In genomic region chr11:71458146-71459070, GRCh38 we compare ENCODE assay signal across 20 cellular contexts. TPM values are rescaled to one million over a fixed set of nuclear protein-coding genes. Genes with fewer than 3 reads are reported as not detected.
DNase-seq lines count a peak whose midpoint lies in the region; ATAC-seq, FAIRE-seq and TF ChIP-seq lines count a peak whose summit lies in the region.
"Had no signal": no experiment of that assay in that cellular context is flagged by ENCODE, and none has a peak within 500 bp of the region (broad histone marks: within the 10 kb centered on the region; RNA-seq: fewer than 3 reads in every experiment).

No MANE protein-coding gene starts in this region.

- FAIRE-seq in bronchial epithelial cell (lab: Jason Lieb, UNC) = peak; percentile 32
- no peak for FAIRE-seq in kidney (lab: Jason Lieb, UNC)
- FAIRE-seq: GM12878 had no signal

- ATAC-seq in stimulated activated naive CD8-positive, alpha-beta T cell treated with anti-CD3 and anti-CD28 coated beads, Interleukin-15, amount 100 ng/mL, for 72 hours = no peak
- ATAC-seq in stimulated activated naive CD8-positive, alpha-beta T cell treated with anti-CD3 and anti-CD28 coated beads, Interleukin-15, Interleukin-2, amounts not matched to agents 100 U/mL and 50 U/mL, for 24 hours = no peak
- no peak for ATAC-seq in aorta (ENCODE audit: low FRiP score)
- no peak for ATAC-seq in GM18868 (IDR thresholded peaks at IDR 0.05; ENCODE audit: unreplicated experiment)
- ATAC-seq in GM18870 (IDR thresholded peaks at IDR 0.05; ENCODE audit: unreplicated experiment) = no peak
- ATAC-seq: GM12878 had no signal

- WGBS in aorta, 2 donors = 94% methylated on average over 26 of the region's 26 CpGs

- no peaks in the 10 kb centered on the region for H3K9me3 Mint-ChIP-seq in stimulated activated naive CD8-positive, alpha-beta T cell treated with anti-CD3 and anti-CD28 coated beads, Interleukin-15, amount 100 ng/mL, for 72 hours
- H3K9me3 Mint-ChIP-seq: CD4-positive, alpha-beta memory T cell; HFFc6 had no signal

- H3K9me3 ChIP-seq in kidney (ENCODE audit: control insufficient read depth in 1 of 2, low read length in 2 of 2) (no peaks in the 10 kb centered on the region), aorta (ENCODE audit: control insufficient read depth, low read length) (no peaks in the 10 kb centered on the region)

- H3K4me1 ChIP-seq in kidney (ENCODE audit: control insufficient read depth in 1 of 2, insufficient read depth in 1 of 2, low read depth in 1 of 2, low read length in 2 of 2) (peaks cover 0 to 9% of the 10 kb centered on the region in 2 donors), aorta (ENCODE audit: control insufficient read depth in 1 of 2, insufficient read depth in 2 of 2, low read length in 2 of 2) (no peaks in the 10 kb centered on the region)

- intact Hi-C loops in kidney (cut with DNase I) (no loop called here), aorta (cut with DNase I) (no loop called here)

- H3K36me3 ChIP-seq in bronchial epithelial cell (ENCODE audit: control insufficient read depth, insufficient read depth, low read length) = peaks cover 36% of the 10 kb centered on the region
- H3K36me3 ChIP-seq in kidney (ENCODE audit: control insufficient read depth in 1 of 2, insufficient read depth in 2 of 2, low read length in 2 of 2) = peaks cover 30 to 38% of the 10 kb centered on the region in 2 donors
- H3K36me3 ChIP-seq in aorta (ENCODE audit: control insufficient read depth in 1 of 2, insufficient read depth in 2 of 2, low read length in 1 of 2) = peaks cover 0 to 1% of the 10 kb centered on the region in 2 donors
- H3K36me3 ChIP-seq in H7 (replicated peaks; ENCODE audit: control insufficient read depth, insufficient read depth, low read length) = peaks cover 15% of the 10 kb centered on the region

- DNase-seq in stimulated activated naive CD8-positive, alpha-beta T cell treated with anti-CD3 and anti-CD28 coated beads, Interleukin-15, amount 100 ng/mL, for 72 hours = no peak
- no peak for DNase-seq in stimulated activated naive CD8-positive, alpha-beta T cell treated with anti-CD3 and anti-CD28 coated beads, Interleukin-15, Interleukin-2, amounts not matched to agents 100 U/mL and 50 U/mL, for 24 hours
- DNase-seq in bronchial epithelial cell (ENCODE audit: low read depth) (peak; percentile 74), kidney (peak; percentile 53), aorta (peak; percentile 33 to 70), H7 (no peak)
- DNase-seq: CD4-positive, alpha-beta memory T cell; DMS79; GDM1; HFFc6; KBM-7; NCI-H1417 treated with DMSO at 0.1 percent for 48 hours; NCI-H1930; NCI-H526 treated with DMSO at 0.1 percent for 48 hours; NK-92 treated with Interleukin-12 subunit alpha and Interleukin-12 subunit beta, amount 100 ng/mL, for 24 hours had no signal

- H3K27ac Mint-ChIP-seq in stimulated activated naive CD8-positive, alpha-beta T cell treated with anti-CD3 and anti-CD28 coated beads, Interleukin-15, amount 100 ng/mL, for 72 hours = peak overlapping the region; percentile 37 to 58
- H3K27ac Mint-ChIP-seq: B cell, HFFc6 had no signal

- no peak overlapping the region for H3K4me3 ChIP-seq in bronchial epithelial cell (ENCODE audit: low read depth, low read length)
- no peak overlapping the region for H3K4me3 ChIP-seq in kidney (ENCODE audit: low read length in 2 of 2)
- H3K4me3 ChIP-seq in aorta (ENCODE audit: low read length in 2 of 2) = no peak overlapping the region
- no peak overlapping the region for H3K4me3 ChIP-seq in H7 (ENCODE audit: insufficient read depth, low read depth, low read length)
- H3K4me3 ChIP-seq: GM12878 had no signal

- H3K27ac ChIP-seq in kidney (ENCODE audit: low read depth in 2 of 2, low read length in 2 of 2) (no peak overlapping the region), aorta (ENCODE audit: low read depth in 1 of 2, low read length in 2 of 2) (no peak overlapping the region)
- H3K27ac ChIP-seq: RWPE1 had no signal

- H3K4me3 Mint-ChIP-seq in stimulated activated naive CD8-positive, alpha-beta T cell treated with anti-CD3 and anti-CD28 coated beads, Interleukin-15, amount 100 ng/mL, for 72 hours = no peak overlapping the region
- H3K4me3 Mint-ChIP-seq: B cell, HFFc6 had no signal

- H3K27me3 ChIP-seq in bronchial epithelial cell (ENCODE audit: control insufficient read depth, insufficient read depth, low read length) (no peaks in the 10 kb centered on the region), aorta (ENCODE audit: control insufficient read depth in 1 of 2, insufficient read depth in 2 of 2, low read length in 1 of 2) (no peaks in the 10 kb centered on the region), H7 (ENCODE audit: control insufficient read depth, insufficient read depth, low read length) (no peaks in the 10 kb centered on the region)

- H3K9ac ChIP-seq in kidney (ENCODE audit: low read length in 2 of 2) = no peak overlapping the region

- peaks cover 49% of the 10 kb centered on the region for H3K4me1 Mint-ChIP-seq in stimulated activated naive CD8-positive, alpha-beta T cell treated with anti-CD3 and anti-CD28 coated beads, Interleukin-15, amount 100 ng/mL, for 72 hours

- TF ChIP-seq CTCF in bronchial epithelial cell (IDR thresholded peaks at IDR 0.05; ENCODE audit: insufficient read depth, low read length, severe bottlenecking) (no peak), kidney (IDR thresholded peaks at IDR 0.05; ENCODE audit: borderline replicate concordance, extremely low read depth, insufficient read depth) (no peak)

- H3K27me3 Mint-ChIP-seq in stimulated activated naive CD8-positive, alpha-beta T cell treated with anti-CD3 and anti-CD28 coated beads, Interleukin-15, amount 100 ng/mL, for 72 hours = no peaks in the 10 kb centered on the region
- H3K27me3 Mint-ChIP-seq: B cell; CD4-positive, alpha-beta memory T cell had no signal

RNA-seq across cellular contexts. Expression of gene NADSYN1, which starts 5.4 kb away (rescaled TPM):
- total RNA-seq in bronchial epithelial cell (69.8 and 91.3 TPM in 2 replicates), kidney (72.9 TPM), aorta (10 to 100 TPM; 52.1 to 88.3 TPM)
- polyA plus RNA-seq in kidney (ENCODE audit: insufficient read depth, low read depth, low replicate concordance) (34.9 TPM), aorta (100 to 1,000 TPM in 1 of 2 donors, 10 to 100 TPM in 1; 22.7 to 137 TPM)
- 34.9 and 46.8 TPM in 2 replicates for total RNA-seq in H7 (2014; rRNA removed; shearing (Covaris generic))

RNA-seq across cellular contexts. Expression of gene DHCR7, which starts 10.2 kb away (rescaled TPM):
- 29.4 and 60.3 TPM in 2 replicates for total RNA-seq in bronchial epithelial cell
- total RNA-seq in kidney = 17.8 TPM
- 35.2 TPM for polyA plus RNA-seq in kidney (ENCODE audit: insufficient read depth, low read depth, low replicate concordance)
- 10 to 100 TPM; 22.0 to 27.8 TPM for total RNA-seq in aorta
- 1 to 10 TPM; 4.2 to 4.3 TPM for polyA plus RNA-seq in aorta
- 123 and 143 TPM in 2 replicates for total RNA-seq in H7 (2014; rRNA removed; shearing (Covaris generic))

Comparison
In these comparisons a context has a peak if more than half of its experiments do, and no peak if none do; other contexts are left out.
1. DNase-seq: peak in bronchial epithelial cell (single experiment), kidney (single experiment) and aorta (2 of 2); none in stimulated activated naive CD8-positive, alpha-beta T cell treated with anti-CD3 and anti-CD28 coated beads, Interleukin-15, amount 100 ng/mL, for 72 hours (0 of 2), stimulated activated naive CD8-positive, alpha-beta T cell treated with anti-CD3 and anti-CD28 coated beads, Interleukin-15, Interleukin-2, amounts not matched to agents 100 U/mL and 50 U/mL, for 24 hours (single experiment) and H7 (single experiment).